In the genomic region with DNA sequence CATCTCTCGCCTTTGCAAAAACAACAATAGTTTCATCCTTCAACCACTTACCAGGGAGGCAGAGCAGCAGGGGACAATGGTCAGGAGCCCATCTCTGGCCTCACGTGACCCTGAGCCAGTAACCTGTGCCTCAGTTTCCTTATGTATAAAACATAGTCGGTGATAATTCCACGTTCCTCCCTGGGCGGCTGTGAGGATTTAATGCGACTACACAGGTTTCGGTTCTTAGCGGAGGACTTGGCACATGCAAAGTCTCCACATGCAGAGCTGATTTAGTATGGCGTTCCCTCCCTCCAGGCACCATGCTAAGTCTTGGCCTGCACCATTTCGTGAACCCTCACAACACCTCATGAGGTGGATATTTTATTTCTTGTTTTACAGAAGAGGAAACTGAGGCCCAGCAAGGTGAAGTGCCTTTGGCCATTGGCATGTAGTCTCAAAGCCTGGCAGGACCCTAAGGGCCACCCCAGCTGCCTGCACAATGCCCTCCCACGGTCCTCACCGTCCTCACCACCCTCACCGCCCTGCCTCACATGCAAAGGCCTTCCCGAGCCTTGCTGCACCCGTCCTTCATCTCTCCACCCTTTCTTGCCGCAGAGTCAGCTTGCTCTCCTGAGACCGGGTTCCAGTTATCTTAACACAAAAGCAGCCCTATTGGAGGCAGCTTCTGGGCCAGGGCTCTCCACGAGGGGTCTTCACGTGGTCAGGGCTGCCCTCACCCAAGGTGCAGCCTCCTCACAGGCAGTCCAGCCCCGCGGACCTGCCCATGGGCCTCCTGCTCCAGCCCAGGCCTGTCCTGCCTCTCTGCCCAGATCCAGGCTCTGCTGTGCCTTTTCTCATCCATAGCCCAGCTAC, we compare ENCODE assay signal across 30 cellular contexts.
"Had no signal": no experiment of that assay in that cellular context is flagged by ENCODE, and none has a peak within 500 bp of the region (broad histone marks: within the 10 kb centered on the region; RNA-seq: fewer than 3 reads in every experiment).

No MANE protein-coding gene starts in this region.

- H3K4me1 Mint-ChIP-seq: activated naive CD4-positive, alpha-beta T cell treated with anti-CD3 and anti-CD28 coated beads, Interleukin-2, amount 50 U/mL, for 24 hours; activated naive CD8-positive, alpha-beta T cell treated with anti-CD3 and anti-CD28 coated beads, Interleukin-2, amount 50 U/mL, for 24 hours had no signal

- H3K36me3 ChIP-seq: breast epithelium, esophagus muscularis mucosa, heart left ventricle, pancreas, sigmoid colon, tibial nerve had no signal

- H3K4me1 ChIP-seq: breast epithelium, esophagus muscularis mucosa, foreskin keratinocyte, heart left ventricle, pancreas, psoas muscle, sigmoid colon, tibial nerve had no signal

- H3K27me3 ChIP-seq: breast epithelium, pancreas had no signal

- H3K36me3 Mint-ChIP-seq: activated naive CD4-positive, alpha-beta T cell treated with anti-CD3 and anti-CD28 coated beads, Interleukin-2, amount 50 U/mL, for 24 hours; immature natural killer cell; natural killer cell treated with Interleukin-12 subunit alpha and Interleukin-12 subunit beta and Interleukin-15 and Interleukin-18, amount 100 ng/mL, for 72 hours; stimulated activated naive B cell treated with anti-CD40 and anti-IgM and Interleukin-4, amounts not matched to agents 10 μg/mL and 1 μg/mL and 100 μg/mL, for 72 hours had no signal

- H3K27ac Mint-ChIP-seq: activated naive CD4-positive, alpha-beta T cell treated with anti-CD3 and anti-CD28 coated beads, Interleukin-2, amount 50 U/mL, for 24 hours; activated naive CD8-positive, alpha-beta T cell treated with anti-CD3 and anti-CD28 coated beads, Interleukin-2, amount 50 U/mL, for 24 hours; activated T-helper 2 cell treated with anti-CD3 and anti-CD28 coated beads, Interferon-gamma antibody, Interleukin-2, Interleukin-4, amounts not matched to agents 10 μg/mL and 5 μg/mL and 100 μg/mL, durations not matched to agents 14 hours and 24 hours and 36 hours; immature natural killer cell; natural killer cell treated with Interleukin-12 subunit alpha and Interleukin-12 subunit beta and Interleukin-15 and Interleukin-18, amount 100 ng/mL, for 72 hours; stimulated activated naive B cell treated with anti-CD40 and anti-IgM and Interleukin-4, amounts not matched to agents 10 μg/mL and 1 μg/mL and 100 μg/mL, for 72 hours; T-helper 1 cell treated with Interleukin-12 subunit alpha and Interleukin-12 subunit beta and Interleukin-4 antibody, amounts not matched to agents 30 μg/mL and 1 μg/mL, for 36 hours had no signal

- H3K4me3 ChIP-seq: breast epithelium, esophagus muscularis mucosa, heart left ventricle, mucosa of descending colon, pancreas, psoas muscle, sigmoid colon, tibial nerve had no signal

- H3K27me3 Mint-ChIP-seq: activated naive CD4-positive, alpha-beta T cell treated with anti-CD3 and anti-CD28 coated beads, Interleukin-2, amount 50 U/mL, for 24 hours; natural killer cell treated with Interleukin-12 subunit alpha and Interleukin-12 subunit beta and Interleukin-15 and Interleukin-18, amount 100 ng/mL, for 72 hours had no signal

- ATAC-seq: activated naive CD8-positive, alpha-beta T cell treated with anti-CD3 and anti-CD28 coated beads, Interleukin-2, amount 50 U/mL, for 24 hours; activated T-cell treated with anti-CD3 and anti-CD28 coated beads, Interleukin-2, amount 50 U/mL, for 4 hours; mucosa of descending colon; natural killer cell treated with Interleukin-12 subunit alpha and Interleukin-12 subunit beta and Interleukin-15 and Interleukin-18, amount 100 ng/mL, for 72 hours; pancreas; psoas muscle; stimulated activated naive B cell treated with anti-CD40 and anti-IgM and Interleukin-4, amounts not matched to agents 10 μg/mL and 1 μg/mL and 100 μg/mL, for 72 hours had no signal

- H3K4me3 Mint-ChIP-seq: activated naive CD4-positive, alpha-beta T cell treated with anti-CD3 and anti-CD28 coated beads, Interleukin-2, amount 50 U/mL, for 24 hours; activated naive CD8-positive, alpha-beta T cell treated with anti-CD3 and anti-CD28 coated beads, Interleukin-2, amount 50 U/mL, for 24 hours; activated T-cell treated with anti-CD3 and anti-CD28 coated beads, Interleukin-2, amount 50 U/mL, for 4 hours; immature natural killer cell; natural killer cell treated with Interleukin-12 subunit alpha and Interleukin-12 subunit beta and Interleukin-15 and Interleukin-18, amount 100 ng/mL, for 72 hours; stimulated activated naive B cell treated with anti-CD40 and anti-IgM and Interleukin-4, amounts not matched to agents 10 μg/mL and 1 μg/mL and 100 μg/mL, for 72 hours; T-helper 1 cell treated with Interleukin-12 subunit alpha and Interleukin-12 subunit beta and Interleukin-4 antibody, amounts not matched to agents 30 μg/mL and 1 μg/mL, for 36 hours had no signal

- DNase-seq: activated CD4-positive, alpha-beta T cell treated with anti-CD3 and anti-CD28 coated beads for 4 hours; activated CD4-positive, alpha-beta T cell treated with anti-CD3 and anti-CD28 coated beads, Interleukin-2, amount 50 U/mL, for 4 hours; activated naive CD8-positive, alpha-beta T cell treated with anti-CD3 and anti-CD28 coated beads, Interleukin-2, amount 50 U/mL, for 24 hours; activated T-cell treated with anti-CD3 and anti-CD28 coated beads, Interleukin-2, amount 50 U/mL, for 4 hours; amygdala; central memory CD4-positive, alpha-beta T cell; dermis blood vessel endothelial cell; effector CD4-positive, alpha-beta T cell; heart left ventricle; hypothalamus; immature natural killer cell; mucosa of descending colon; nucleus accumbens; pancreas; psoas muscle; sigmoid colon; small intestine; stimulated activated CD4-positive, alpha-beta T cell treated with anti-CD3 and anti-CD28 coated beads, Interleukin-1b, Interleukin-23, amount 100 ng/mL, for 48 hours; stimulated activated naive B cell treated with anti-CD40 and anti-IgM and Interleukin-4, amounts not matched to agents 10 μg/mL and 1 μg/mL and 100 μg/mL, for 72 hours; T-helper 9 cell had no signal

- FAIRE-seq: pancreas, small intestine, TTC549 had no signal

- H3K9me3 ChIP-seq: breast epithelium, esophagus muscularis mucosa, heart left ventricle, mucosa of descending colon, pancreas, psoas muscle, sigmoid colon, tibial nerve had no signal

- H3K27ac ChIP-seq: esophagus muscularis mucosa, foreskin keratinocyte, heart left ventricle, pancreas, psoas muscle, sigmoid colon, tibial nerve, VCaP had no signal

- H3K9me3 Mint-ChIP-seq: activated naive CD4-positive, alpha-beta T cell treated with anti-CD3 and anti-CD28 coated beads, Interleukin-2, amount 50 U/mL, for 24 hours; activated naive CD8-positive, alpha-beta T cell treated with anti-CD3 and anti-CD28 coated beads, Interleukin-2, amount 50 U/mL, for 24 hours; activated T-cell treated with anti-CD3 and anti-CD28 coated beads, Interleukin-2, amount 50 U/mL, for 4 hours; activated T-helper 2 cell treated with anti-CD3 and anti-CD28 coated beads, Interferon-gamma antibody, Interleukin-2, Interleukin-4, amounts not matched to agents 10 μg/mL and 5 μg/mL and 100 μg/mL, durations not matched to agents 14 hours and 24 hours and 36 hours; immature natural killer cell; natural killer cell treated with Interleukin-12 subunit alpha and Interleukin-12 subunit beta and Interleukin-15 and Interleukin-18, amount 100 ng/mL, for 72 hours; stimulated activated naive B cell treated with anti-CD40 and anti-IgM and Interleukin-4, amounts not matched to agents 10 μg/mL and 1 μg/mL and 100 μg/mL, for 72 hours; T-helper 1 cell treated with Interleukin-12 subunit alpha and Interleukin-12 subunit beta and Interleukin-4 antibody, amounts not matched to agents 30 μg/mL and 1 μg/mL, for 36 hours had no signal
